1 cellular context compared by ENCODE assay signal in genomic region chr7:94177441-94177840, GRCh38.
TF ChIP-seq lines count a peak whose summit lies in the region.

No MANE protein-coding gene starts in this region.

TF ChIP-seq in IMR-90, 13 proteins besides CTCF, POLR2A, EP300 and RAD21 (continued from another document):
- TF ChIP-seq USF2 (IDR thresholded peaks at IDR 0.05; ENCODE audit: low read depth, low read length) (no peak), MAZ (IDR thresholded peaks at IDR 0.05; ENCODE audit: borderline replicate concordance, low read depth, low read length) (no peak), NFE2L2 (IDR thresholded peaks at IDR 0.05; ENCODE audit: low read depth, low read length) (no peak), MXI1 (IDR thresholded peaks at IDR 0.05; ENCODE audit: borderline replicate concordance, low read depth, low read length) (no peak), MAFK (IDR thresholded peaks at IDR 0.05; ENCODE audit: low read depth, low read length) (no peak)
TF ChIP-seq in IMR-90: peak in this region for 0.
